ENCODE assay signal across 14 cellular contexts in genomic region chr2:71690876-71691275, GRCh38.
"Had no signal": no experiment of that assay in that cellular context is flagged by ENCODE, and none has a peak within 500 bp of the region (broad histone marks: within the 10 kb centered on the region; RNA-seq: fewer than 3 reads in every experiment).

No MANE protein-coding gene starts in this region.

- ATAC-seq: activated T-cell treated with anti-CD3 and anti-CD28 coated beads, Interleukin-2, amount 50 U/mL, for 72 hours; foreskin keratinocyte; stimulated activated memory B cell treated with anti-CD40 and anti-IgM and Interleukin-4, amounts not matched to agents 10 μg/mL and 1 μg/mL and 100 μg/mL, for 72 hours; T-cell had no signal

- DNase-seq: activated CD4-positive, alpha-beta memory T cell treated with anti-CD3 and anti-CD28 coated beads, Interleukin-2, amount 10 ng/mL, durations not matched to agents 7 days and 5 days; activated naive CD4-positive, alpha-beta T cell; activated T-cell treated with anti-CD3 and anti-CD28 coated beads, Interleukin-2, amount 50 U/mL, for 72 hours; foreskin keratinocyte; stimulated activated CD4-positive, alpha-beta T cell treated with anti-CD3 and anti-CD28 coated beads, Interleukin-1b, Interleukin-23, amount 100 ng/mL, for 48 hours; T-cell; T1000; transverse colon had no signal

- FAIRE-seq: endothelial cell of umbilical vein had no signal

- H3K4me1 Mint-ChIP-seq: activated CD4-positive, alpha-beta memory T cell treated with anti-CD3 and anti-CD28 coated beads, Interleukin-2, amount 10 ng/mL, durations not matched to agents 7 days and 5 days; stimulated activated memory B cell treated with anti-CD40 and anti-IgM and Interleukin-4, amounts not matched to agents 10 μg/mL and 1 μg/mL and 100 μg/mL, for 72 hours; T-cell had no signal

- H3K79me2 ChIP-seq: parathyroid adenoma had no signal

- H3K4me3 ChIP-seq: lung, right atrium auricular region, transverse colon had no signal

- H3K9me3 Mint-ChIP-seq: activated CD4-positive, alpha-beta memory T cell treated with anti-CD3 and anti-CD28 coated beads, Interleukin-2, amount 10 ng/mL, durations not matched to agents 7 days and 5 days had no signal

- H3K27ac Mint-ChIP-seq: activated CD4-positive, alpha-beta memory T cell treated with anti-CD3 and anti-CD28 coated beads, Interleukin-2, amount 10 ng/mL, durations not matched to agents 7 days and 5 days; activated T-cell treated with anti-CD3 and anti-CD28 coated beads, Interleukin-2, amount 50 U/mL, for 72 hours; stimulated activated memory B cell treated with anti-CD40 and anti-IgM and Interleukin-4, amounts not matched to agents 10 μg/mL and 1 μg/mL and 100 μg/mL, for 72 hours; T-cell had no signal

- H3K9ac ChIP-seq: parathyroid adenoma had no signal

- H3K9me3 ChIP-seq: right atrium auricular region, transverse colon had no signal

- H3K36me3 Mint-ChIP-seq: stimulated activated memory B cell treated with anti-CD40 and anti-IgM and Interleukin-4, amounts not matched to agents 10 μg/mL and 1 μg/mL and 100 μg/mL, for 72 hours; T-cell had no signal

- H3K27ac ChIP-seq: foreskin keratinocyte, parathyroid adenoma, right atrium auricular region, transverse colon, VCaP had no signal

- H3K4me3 Mint-ChIP-seq: activated CD4-positive, alpha-beta memory T cell treated with anti-CD3 and anti-CD28 coated beads, Interleukin-2, amount 10 ng/mL, durations not matched to agents 7 days and 5 days; activated T-cell treated with anti-CD3 and anti-CD28 coated beads, Interleukin-2, amount 50 U/mL, for 72 hours; stimulated activated memory B cell treated with anti-CD40 and anti-IgM and Interleukin-4, amounts not matched to agents 10 μg/mL and 1 μg/mL and 100 μg/mL, for 72 hours; T-cell had no signal

- H3K27me3 Mint-ChIP-seq: activated CD4-positive, alpha-beta memory T cell treated with anti-CD3 and anti-CD28 coated beads, Interleukin-2, amount 10 ng/mL, durations not matched to agents 7 days and 5 days had no signal

- H2AFZ ChIP-seq: parathyroid adenoma had no signal

- H3K4me1 ChIP-seq: foreskin keratinocyte, parathyroid adenoma, transverse colon had no signal

- H3K36me3 ChIP-seq: transverse colon had no signal

- H3K27me3 ChIP-seq: right atrium auricular region, transverse colon had no signal
